In genomic region chr10:117003336-117003735, GRCh38 we compare ENCODE assay signal across 1 cellular context.
TF ChIP-seq lines count a peak whose summit lies in the region.

No MANE protein-coding gene starts in this region.

TF ChIP-seq in GM23338, 12 proteins besides CTCF, POLR2A, EP300 and RAD21 (continued from another document):
- TF ChIP-seq, protein P1, sequence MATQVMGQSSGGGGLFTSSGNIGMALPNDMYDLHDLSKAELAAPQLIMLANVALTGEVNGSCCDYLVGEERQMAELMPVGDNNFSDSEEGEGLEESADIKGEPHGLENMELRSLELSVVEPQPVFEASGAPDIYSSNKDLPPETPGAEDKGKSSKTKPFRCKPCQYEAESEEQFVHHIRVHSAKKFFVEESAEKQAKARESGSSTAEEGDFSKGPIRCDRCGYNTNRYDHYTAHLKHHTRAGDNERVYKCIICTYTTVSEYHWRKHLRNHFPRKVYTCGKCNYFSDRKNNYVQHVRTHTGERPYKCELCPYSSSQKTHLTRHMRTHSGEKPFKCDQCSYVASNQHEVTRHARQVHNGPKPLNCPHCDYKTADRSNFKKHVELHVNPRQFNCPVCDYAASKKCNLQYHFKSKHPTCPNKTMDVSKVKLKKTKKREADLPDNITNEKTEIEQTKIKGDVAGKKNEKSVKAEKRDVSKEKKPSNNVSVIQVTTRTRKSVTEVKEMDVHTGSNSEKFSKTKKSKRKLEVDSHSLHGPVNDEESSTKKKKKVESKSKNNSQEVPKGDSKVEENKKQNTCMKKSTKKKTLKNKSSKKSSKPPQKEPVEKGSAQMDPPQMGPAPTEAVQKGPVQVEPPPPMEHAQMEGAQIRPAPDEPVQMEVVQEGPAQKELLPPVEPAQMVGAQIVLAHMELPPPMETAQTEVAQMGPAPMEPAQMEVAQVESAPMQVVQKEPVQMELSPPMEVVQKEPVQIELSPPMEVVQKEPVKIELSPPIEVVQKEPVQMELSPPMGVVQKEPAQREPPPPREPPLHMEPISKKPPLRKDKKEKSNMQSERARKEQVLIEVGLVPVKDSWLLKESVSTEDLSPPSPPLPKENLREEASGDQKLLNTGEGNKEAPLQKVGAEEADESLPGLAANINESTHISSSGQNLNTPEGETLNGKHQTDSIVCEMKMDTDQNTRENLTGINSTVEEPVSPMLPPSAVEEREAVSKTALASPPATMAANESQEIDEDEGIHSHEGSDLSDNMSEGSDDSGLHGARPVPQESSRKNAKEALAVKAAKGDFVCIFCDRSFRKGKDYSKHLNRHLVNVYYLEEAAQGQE (IDR thresholded peaks at IDR 0.05; ENCODE audit: unreplicated experiment), result no peak
- no peak for TF ChIP-seq ETS1 (IDR thresholded peaks at IDR 0.05)
- TF ChIP-seq CREB1 (CRISPR knock-in tag; IDR thresholded peaks at IDR 0.05; ENCODE audit: low read depth), result no peak
- no peak for TF ChIP-seq ZNF114 (CRISPR knock-in tag; IDR thresholded peaks at IDR 0.05)
- TF ChIP-seq ZNF331 (CRISPR knock-in tag; IDR thresholded peaks at IDR 0.05; ENCODE audit: low read depth), result no peak
- TF ChIP-seq JUNB (IDR thresholded peaks at IDR 0.05; ENCODE audit: unreplicated experiment), result no peak
